ENCODE assay signal across 17 cellular contexts in the genomic region with DNA sequence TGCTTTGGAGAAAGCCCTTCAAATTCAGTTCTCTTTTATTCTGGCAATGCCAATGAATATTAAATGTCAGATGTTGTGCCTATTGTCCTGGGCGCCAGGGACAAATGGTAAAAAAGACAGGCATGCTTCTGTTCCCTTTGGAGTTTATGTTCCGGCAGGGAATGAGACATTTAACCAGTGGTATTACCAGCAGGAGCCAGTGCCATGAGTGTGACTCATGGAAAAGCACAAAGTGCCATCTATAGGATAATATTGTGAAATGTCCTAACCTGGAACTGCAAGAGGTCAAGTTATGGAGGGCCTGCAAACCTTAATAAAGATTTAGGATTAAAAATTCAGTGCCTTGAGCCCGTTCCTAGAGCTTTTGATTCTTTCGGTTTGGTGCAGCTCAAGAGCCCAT. TPM values are rescaled to one million over a fixed set of nuclear protein-coding genes. Genes with fewer than 3 reads are reported as not detected.
DNase-seq lines count a peak whose midpoint lies in the region; ATAC-seq and TF ChIP-seq lines count a peak whose summit lies in the region.
"Had no signal": no experiment of that assay in that cellular context is flagged by ENCODE, and none has a peak within 500 bp of the region (broad histone marks: within the 10 kb centered on the region; RNA-seq: fewer than 3 reads in every experiment).

No MANE protein-coding gene starts in this region.

- peak overlapping the region; percentile 57 for H3K9ac ChIP-seq in HUES6 (ENCODE audit: low read length)

- CTCF ChIA-PET in A673 (lab: Charles Lee), result no interaction called here
- CTCF ChIA-PET in WTC11 (lab: Charles Lee), result interaction anchor here (1.1 kb wide), 1 partner anchor 139 kb away, joined by 3 read pairs; no protein-coding TSS in a partner anchor

- H3K9me3 ChIP-seq in A673 (ENCODE audit: low read depth, low read length, poor library complexity, severe bottlenecking) (no peaks in the 10 kb centered on the region), HUES6 (ENCODE audit: control insufficient read depth, insufficient read depth, low read depth, low read length) (peaks cover 9% of the 10 kb centered on the region)
- H3K9me3 ChIP-seq: prostate gland had no signal

- H3K36me3 ChIP-seq in A673 (ENCODE audit: insufficient read depth, low read length, poor library complexity, severe bottlenecking), result no peaks in the 10 kb centered on the region
- peaks cover 5% of the 10 kb centered on the region; the same call in 1 of the 2 replicates for H3K36me3 ChIP-seq in HUES6 (ENCODE audit: control insufficient read depth, insufficient read depth, low read length)
- H3K36me3 ChIP-seq: prostate gland had no signal

- intact Hi-C loops in A673 (cut with micrococcal nuclease; ENCODE audit: unreplicated experiment), result no loop called here

- TF ChIP-seq CTCF in A673 (conservative IDR thresholded peaks at IDR 0.05; ENCODE audit: low read depth, low read length), result no peak
- TF ChIP-seq CTCF in WTC11 (IDR thresholded peaks at IDR 0.05), result no peak

- POLR2A ChIA-PET in A673 (lab: Charles Lee; ENCODE audit: low non-redundant PET) (no interaction called here), WTC11 (lab: Charles Lee) (no interaction called here)

- ATAC-seq in WTC11 (peak; percentile 14), HG02840 (IDR thresholded peaks at IDR 0.05; ENCODE audit: low FRiP score, unreplicated experiment) (no peak)

- H3K27me3 Mint-ChIP-seq in WTC11 (ENCODE audit: low read depth), result no peaks in the 10 kb centered on the region; the same call in 1 of the 2 replicates

- BruUV-seq in A673 (replicated peaks; lab: Mats Ljungman, UMichigan), result no TSS peak

- DNase-seq in A673 (ENCODE audit: low spot score), result peak; percentile 21
- no peak for DNase-seq in WTC11 (ENCODE audit: low spot score)
- peak; percentile 9 for DNase-seq in globus pallidus (ENCODE audit: low spot score)
- DNase-seq in stimulated activated CD4-positive, alpha-beta T cell treated with anti-CD3 and anti-CD28 coated beads, Interleukin-12 subunit alpha, Interleukin-12 subunit beta, amount 100 ng/mL, for 4 hours, result no peak
- no peak for DNase-seq in SIG-M5 (lab: John Stamatoyannopoulos, UW)
- DNase-seq in stimulated activated CD4-positive, alpha-beta T cell treated with anti-CD3 and anti-CD28 coated beads, Interleukin-4, amount 100 ng/mL, for 4 hours, result no peak
- DNase-seq: activated CD4-positive, alpha-beta T cell treated with anti-CD3 and anti-CD28 coated beads, Interleukin-2, amount 10 ng/mL, durations not matched to agents 7 days and 5 days; hippocampal formation; NCI-H187 treated with DMSO at 0.1 percent for 48 hours; stimulated activated CD4-positive, alpha-beta T cell treated with anti-CD3 and anti-CD28 coated beads, Interleukin-4, amount 100 ng/mL, for 1 hour; stimulated activated naive CD4-positive, alpha-beta T cell had no signal

- H3K27me3 ChIP-seq in A673 (replicated peaks; ENCODE audit: insufficient read depth, low read depth, low read length, poor library complexity) (no peaks in the 10 kb centered on the region), HUES6 (ENCODE audit: control insufficient read depth, insufficient read depth, low read length) (no peaks in the 10 kb centered on the region)

- H3K4me1 Mint-ChIP-seq in WTC11, result peaks cover 84% of the 10 kb centered on the region
- H3K4me1 Mint-ChIP-seq: activated CD4-positive, alpha-beta T cell treated with anti-CD3 and anti-CD28 coated beads, Interleukin-2, amount 10 ng/mL, durations not matched to agents 7 days and 5 days; brain had no signal

- H3K27ac ChIP-seq in A673 (ENCODE audit: low read depth, low read length, poor library complexity, severe bottlenecking) (no peak overlapping the region), HUES6 (ENCODE audit: low read depth, low read length) (peak overlapping the region; percentile 96)
- H3K27ac ChIP-seq: prostate gland had no signal

- H3K9me3 Mint-ChIP-seq in WTC11, result peaks cover 22% of the 10 kb centered on the region
- H3K9me3 Mint-ChIP-seq: activated CD4-positive, alpha-beta T cell treated with anti-CD3 and anti-CD28 coated beads, Interleukin-2, amount 10 ng/mL, durations not matched to agents 7 days and 5 days; activated T-helper 2 cell treated with anti-CD3 and anti-CD28 coated beads, Interferon-gamma antibody, Interleukin-2, Interleukin-4, amounts not matched to agents 10 μg/mL and 5 μg/mL and 100 μg/mL, durations not matched to agents 14 hours and 24 hours and 36 hours; T-helper 1 cell treated with Interleukin-12 subunit alpha and Interleukin-12 subunit beta and Interleukin-4 antibody, amounts not matched to agents 30 μg/mL and 1 μg/mL, for 36 hours had no signal

- no peak overlapping the region for H3K4me3 ChIP-seq in A673 (ENCODE audit: low read depth, low read length, poor library complexity, severe bottlenecking)
- peak overlapping the region; percentile 13; the same call in 1 of the 2 replicates for H3K4me3 ChIP-seq in HUES6 (ENCODE audit: low read depth, low read length)
- H3K4me3 ChIP-seq: prostate gland had no signal

- H3K4me1 ChIP-seq in A673 (ENCODE audit: insufficient read depth, low read length, poor library complexity, severe bottlenecking), result no peaks in the 10 kb centered on the region
- H3K4me1 ChIP-seq in HUES6 (ENCODE audit: control insufficient read depth, insufficient read depth, low read length), result peaks cover 71% of the 10 kb centered on the region
- H3K4me1 ChIP-seq: prostate gland had no signal

- H3K36me3 Mint-ChIP-seq in WTC11, result peaks cover 15% of the 10 kb centered on the region
- H3K36me3 Mint-ChIP-seq: brain had no signal

- H3K27ac Mint-ChIP-seq in WTC11, result peak overlapping the region; percentile 58
- H3K27ac Mint-ChIP-seq: activated CD4-positive, alpha-beta T cell treated with anti-CD3 and anti-CD28 coated beads, Interleukin-2, amount 10 ng/mL, durations not matched to agents 7 days and 5 days; activated T-helper 2 cell treated with anti-CD3 and anti-CD28 coated beads, Interferon-gamma antibody, Interleukin-2, Interleukin-4, amounts not matched to agents 10 μg/mL and 5 μg/mL and 100 μg/mL, durations not matched to agents 14 hours and 24 hours and 36 hours; T-helper 1 cell treated with Interleukin-12 subunit alpha and Interleukin-12 subunit beta and Interleukin-4 antibody, amounts not matched to agents 30 μg/mL and 1 μg/mL, for 36 hours had no signal

- H3K4me3 Mint-ChIP-seq in WTC11, result peak overlapping the region; percentile 52; the same call in 1 of the 2 replicates
- H3K4me3 Mint-ChIP-seq: activated CD4-positive, alpha-beta T cell treated with anti-CD3 and anti-CD28 coated beads, Interleukin-2, amount 10 ng/mL, durations not matched to agents 7 days and 5 days; brain; T-helper 1 cell treated with Interleukin-12 subunit alpha and Interleukin-12 subunit beta and Interleukin-4 antibody, amounts not matched to agents 30 μg/mL and 1 μg/mL, for 36 hours had no signal

TF ChIP-seq in WTC11, 78 proteins besides CTCF, POLR2A, EP300 and RAD21 (continues in another document):
- TF ChIP-seq, protein P1, sequence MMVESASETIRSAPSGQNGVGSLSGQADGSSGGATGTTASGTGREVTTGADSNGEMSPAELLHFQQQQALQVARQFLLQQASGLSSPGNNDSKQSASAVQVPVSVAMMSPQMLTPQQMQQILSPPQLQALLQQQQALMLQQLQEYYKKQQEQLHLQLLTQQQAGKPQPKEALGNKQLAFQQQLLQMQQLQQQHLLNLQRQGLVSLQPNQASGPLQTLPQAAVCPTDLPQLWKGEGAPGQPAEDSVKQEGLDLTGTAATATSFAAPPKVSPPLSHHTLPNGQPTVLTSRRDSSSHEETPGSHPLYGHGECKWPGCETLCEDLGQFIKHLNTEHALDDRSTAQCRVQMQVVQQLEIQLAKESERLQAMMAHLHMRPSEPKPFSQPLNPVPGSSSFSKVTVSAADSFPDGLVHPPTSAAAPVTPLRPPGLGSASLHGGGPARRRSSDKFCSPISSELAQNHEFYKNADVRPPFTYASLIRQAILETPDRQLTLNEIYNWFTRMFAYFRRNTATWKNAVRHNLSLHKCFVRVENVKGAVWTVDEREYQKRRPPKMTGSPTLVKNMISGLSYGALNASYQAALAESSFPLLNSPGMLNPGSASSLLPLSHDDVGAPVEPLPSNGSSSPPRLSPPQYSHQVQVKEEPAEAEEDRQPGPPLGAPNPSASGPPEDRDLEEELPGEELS (CRISPR knock-in tag; IDR thresholded peaks at IDR 0.05), result no peak
- TF ChIP-seq, protein P2, sequence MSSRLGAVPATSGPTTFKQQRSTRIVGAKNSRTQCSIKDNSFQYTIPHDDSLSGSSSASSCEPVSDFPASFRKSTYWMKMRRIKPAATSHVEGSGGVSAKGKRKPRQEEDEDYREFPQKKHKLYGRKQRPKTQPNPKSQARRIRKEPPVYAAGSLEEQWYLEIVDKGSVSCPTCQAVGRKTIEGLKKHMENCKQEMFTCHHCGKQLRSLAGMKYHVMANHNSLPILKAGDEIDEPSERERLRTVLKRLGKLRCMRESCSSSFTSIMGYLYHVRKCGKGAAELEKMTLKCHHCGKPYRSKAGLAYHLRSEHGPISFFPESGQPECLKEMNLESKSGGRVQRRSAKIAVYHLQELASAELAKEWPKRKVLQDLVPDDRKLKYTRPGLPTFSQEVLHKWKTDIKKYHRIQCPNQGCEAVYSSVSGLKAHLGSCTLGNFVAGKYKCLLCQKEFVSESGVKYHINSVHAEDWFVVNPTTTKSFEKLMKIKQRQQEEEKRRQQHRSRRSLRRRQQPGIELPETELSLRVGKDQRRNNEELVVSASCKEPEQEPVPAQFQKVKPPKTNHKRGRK (CRISPR knock-in tag; IDR thresholded peaks at IDR 0.05; ENCODE audit: borderline replicate concordance), result no peak
- TF ChIP-seq, protein P3, sequence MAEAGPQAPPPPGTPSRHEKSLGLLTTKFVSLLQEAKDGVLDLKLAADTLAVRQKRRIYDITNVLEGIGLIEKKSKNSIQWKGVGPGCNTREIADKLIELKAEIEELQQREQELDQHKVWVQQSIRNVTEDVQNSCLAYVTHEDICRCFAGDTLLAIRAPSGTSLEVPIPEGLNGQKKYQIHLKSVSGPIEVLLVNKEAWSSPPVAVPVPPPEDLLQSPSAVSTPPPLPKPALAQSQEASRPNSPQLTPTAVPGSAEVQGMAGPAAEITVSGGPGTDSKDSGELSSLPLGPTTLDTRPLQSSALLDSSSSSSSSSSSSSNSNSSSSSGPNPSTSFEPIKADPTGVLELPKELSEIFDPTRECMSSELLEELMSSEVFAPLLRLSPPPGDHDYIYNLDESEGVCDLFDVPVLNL (CRISPR knock-in tag; IDR thresholded peaks at IDR 0.05; ENCODE audit: borderline replicate concordance, low read depth), result no peak
- TF ChIP-seq ETV6 (CRISPR knock-in tag; IDR thresholded peaks at IDR 0.05), result no peak
- TF ChIP-seq MXD4 (CRISPR knock-in tag; IDR thresholded peaks at IDR 0.05; ENCODE audit: borderline replicate concordance), result no peak
- TF ChIP-seq ZNF416 (CRISPR knock-in tag; IDR thresholded peaks at IDR 0.05), result no peak
- TF ChIP-seq ZNF138 (CRISPR knock-in tag; conservative IDR thresholded peaks at IDR 0.05), result no peak

RNA-seq across cellular contexts. Expression of a gene that starts 39.5 kb away (rescaled TPM):
- total RNA-seq in A673 (2021), result 119 TPM in 2 replicates
- 90.2 to 99.1 TPM (median 98.8 TPM) in 3 replicates for total RNA-seq in WTC11 (2021)

Comparison
In these comparisons a context has a peak if more than half of its experiments do, and no peak if none do; other contexts are left out.
1. DNase-seq: peak in A673 (single experiment) and globus pallidus (single experiment); none in WTC11 (single experiment), stimulated activated CD4-positive, alpha-beta T cell treated with anti-CD3 and anti-CD28 coated beads, Interleukin-12 subunit alpha, Interleukin-12 subunit beta, amount 100 ng/mL, for 4 hours (single experiment), SIG-M5 (single experiment) and stimulated activated CD4-positive, alpha-beta T cell treated with anti-CD3 and anti-CD28 coated beads, Interleukin-4, amount 100 ng/mL, for 4 hours (0 of 2).